ENCODE assay signal across 7 cellular contexts in the genomic region with DNA sequence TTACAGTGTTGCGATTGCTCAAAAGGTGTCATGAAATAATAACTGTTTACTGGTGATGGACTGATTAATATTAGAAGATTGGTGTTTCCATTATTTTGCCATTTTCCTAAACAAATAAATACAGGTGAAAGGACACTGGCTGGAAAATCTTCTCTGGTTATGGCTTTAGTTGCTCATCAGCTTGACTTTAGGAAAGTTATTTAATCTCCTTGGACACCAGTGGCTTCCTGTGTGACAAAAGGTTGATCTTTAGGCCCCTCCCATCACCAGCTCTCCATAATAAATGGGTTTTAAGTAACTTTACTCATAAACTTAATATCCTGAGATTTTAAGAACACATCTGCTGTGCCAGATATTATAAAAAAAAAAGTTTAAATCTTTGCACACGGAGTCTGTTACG. TPM values are rescaled to one million over a fixed set of nuclear protein-coding genes. Genes with fewer than 3 reads are reported as not detected.
A peak's percentile ranks its signal among the peaks of the same experiment; 100 is the strongest.
DNase-seq lines count a peak whose midpoint lies in the region; ATAC-seq and TF ChIP-seq lines count a peak whose summit lies in the region.

No MANE protein-coding gene starts in this region.

- H3K56ac ChIP-seq in mesendoderm (ENCODE audit: low read length), result no peak overlapping the region

- no peak overlapping the region for H2BK5ac ChIP-seq in mesendoderm (ENCODE audit: low read length)

- H3K18ac ChIP-seq in mesendoderm (ENCODE audit: low read length), result no peak overlapping the region

- H3K4me3 ChIP-seq in HUES48 (ENCODE audit: low read depth, low read length) (peak overlapping the region; percentile 80; the same call in 1 of the 2 replicates), mesendoderm (ENCODE audit: low read length) (no peak overlapping the region)

- no peak for ATAC-seq in GM18858 (IDR thresholded peaks at IDR 0.05; ENCODE audit: unreplicated experiment)
- no peak for ATAC-seq in GM19452 (IDR thresholded peaks at IDR 0.05; ENCODE audit: unreplicated experiment)

- no peak overlapping the region for H3K4me2 ChIP-seq in mesendoderm (ENCODE audit: low read length)

- no peak overlapping the region for H2BK15ac ChIP-seq in mesendoderm (replicated peaks; ENCODE audit: low read depth)

- H3K4me1 Mint-ChIP-seq in chondrocyte (ENCODE audit: low read depth), result peaks cover 11% of the 10 kb centered on the region

- no peak overlapping the region for H3K27ac ChIP-seq in HUES48 (ENCODE audit: low read depth, low read length)
- H3K27ac ChIP-seq in mesendoderm (ENCODE audit: low read depth, low read length), result no peak overlapping the region

- WGBS in mesendoderm (ENCODE audit: extremely low coverage, insufficient coverage, low lambda C conversion rate), result no CpG with 5 or more reads among the region's 3 CpGs

- H3K36me3 ChIP-seq in HUES48 (ENCODE audit: control insufficient read depth, insufficient read depth, low read length), result no peaks in the 10 kb centered on the region
- no peaks in the 10 kb centered on the region for H3K36me3 ChIP-seq in mesendoderm (ENCODE audit: control insufficient read depth, insufficient read depth, low read length)

- DNase-seq in chondrocyte (ENCODE audit: low spot score) (no peak), mesendoderm (peak; percentile 32), superior temporal gyrus (ENCODE audit: extremely low spot score) (peak; percentile 51), DMS79 treated with DMSO at 0.1 percent for 48 hours (lab: John Stamatoyannopoulos, UW) (no peak)

- no peak overlapping the region for H4K5ac ChIP-seq in mesendoderm (ENCODE audit: low read length)

- H3K36me3 Mint-ChIP-seq in chondrocyte (ENCODE audit: low read depth), result no peaks in the 10 kb centered on the region

- no peak for TF ChIP-seq CTCF in chondrocyte (IDR thresholded peaks at IDR 0.05)

- H4K8ac ChIP-seq in mesendoderm (ENCODE audit: low read depth, low read length), result no peak overlapping the region

- H3K4ac ChIP-seq in mesendoderm (ENCODE audit: low read depth, low read length), result no peak overlapping the region

- H3K4me3 Mint-ChIP-seq in chondrocyte (ENCODE audit: unreplicated experiment), result peak overlapping the region; percentile 71

- peaks cover 11% of the 10 kb centered on the region for H3K27me3 ChIP-seq in HUES48 (ENCODE audit: control insufficient read depth, insufficient read depth, low read length)
- no peaks in the 10 kb centered on the region for H3K27me3 ChIP-seq in mesendoderm (ENCODE audit: insufficient read depth, low read length, poor library complexity)

- H2BK120ac ChIP-seq in mesendoderm (ENCODE audit: low read depth, low read length), result no peak overlapping the region

- H2AK5ac ChIP-seq in mesendoderm (ENCODE audit: low read length), result no peak overlapping the region

- no peak overlapping the region for H3K23ac ChIP-seq in mesendoderm (ENCODE audit: low read length)

- no peaks in the 10 kb centered on the region for H3K79me1 ChIP-seq in mesendoderm (ENCODE audit: low read length)

- H3K27ac Mint-ChIP-seq in chondrocyte (ENCODE audit: unreplicated experiment), result no peak overlapping the region

- no peaks in the 10 kb centered on the region for H3K9me3 ChIP-seq in HUES48 (ENCODE audit: control insufficient read depth, insufficient read depth, low read length)

- H3K4me1 ChIP-seq in HUES48 (ENCODE audit: control insufficient read depth, insufficient read depth, low read length) (no peaks in the 10 kb centered on the region), mesendoderm (ENCODE audit: control insufficient read depth, low read depth, low read length) (no peaks in the 10 kb centered on the region)

- H3K79me2 ChIP-seq in mesendoderm (ENCODE audit: control insufficient read depth, insufficient read depth, low read length), result no peaks in the 10 kb centered on the region

- H3K9ac ChIP-seq in HUES48 (ENCODE audit: low read depth, low read length) (no peak overlapping the region), mesendoderm (ENCODE audit: low read length) (no peak overlapping the region)

- H3K9me3 Mint-ChIP-seq in chondrocyte (ENCODE audit: low read depth), result no peaks in the 10 kb centered on the region

- H3K27me3 Mint-ChIP-seq in chondrocyte (ENCODE audit: low read depth), result no peaks in the 10 kb centered on the region

RNA-seq across cellular contexts. Expression of a gene that starts 0.7 kb away (rescaled TPM):
- 0.47 to 2.4 TPM (median 0.69 TPM) in 3 replicates for total RNA-seq in chondrocyte
- polyA plus RNA-seq in mesendoderm (2013, experiment 1 of 2), result 0.08 TPM
- polyA plus RNA-seq in mesendoderm (2013, experiment 2 of 2), result not detected

Comparison
In these comparisons a context has a peak if more than half of its experiments do, and no peak if none do; other contexts are left out.
1. DNase-seq: peak in mesendoderm (single experiment) and superior temporal gyrus (single experiment); none in chondrocyte (single experiment) and DMS79 treated with DMSO at 0.1 percent for 48 hours (single experiment).